9 cellular contexts compared by ENCODE assay signal in genomic region chr1:212669102-212669501, GRCh38. TPM values are rescaled to one million over a fixed set of nuclear protein-coding genes. Genes with fewer than 3 reads are reported as not detected.
DNase-seq lines count a peak whose midpoint lies in the region; ATAC-seq and TF ChIP-seq lines count a peak whose summit lies in the region.
"Had no signal": no experiment of that assay in that cellular context is flagged by ENCODE, and none has a peak within 500 bp of the region (broad histone marks: within the 10 kb centered on the region; RNA-seq: fewer than 3 reads in every experiment).

No MANE protein-coding gene starts in this region.

- H3K27ac ChIP-seq in SK-N-SH (ENCODE audit: low read depth in 2 of 2, low read length in 1 of 2) (peak overlapping the region; percentile 95 to 99; a peak in 2 of 4 replicates), caudate nucleus (ENCODE audit: low read depth, low read length) (no peak overlapping the region)

- H3K36me3 ChIP-seq in BJ (ENCODE audit: control insufficient read depth, insufficient read depth, low read length) (no peaks in the 10 kb centered on the region), SK-N-SH (replicated peaks in 1 of 2; ENCODE audit: control insufficient read depth in 1 of 2, insufficient read depth in 2 of 2, low read length in 1 of 2) (no peaks in the 10 kb centered on the region)
- H3K36me3 ChIP-seq: uterus had no signal

- no peaks in the 10 kb centered on the region for H3K79me2 ChIP-seq in SK-N-SH (ENCODE audit: insufficient read depth)

- H3K9ac ChIP-seq in SK-N-SH = no peak overlapping the region

- no peaks in the 10 kb centered on the region for H4K20me1 ChIP-seq in SK-N-SH (ENCODE audit: insufficient read depth)

- WGBS in SK-N-SH (ENCODE audit: low lambda C conversion rate) = 95% methylated on average over 2 of the region's 2 CpGs

- no peaks in the 10 kb centered on the region for H3K9me2 ChIP-seq in SK-N-SH

- POLR2A ChIA-PET in BJ (lab: Charles Lee) = no interaction called here
- POLR2A ChIA-PET in SK-N-SH (lab: Yijun Ruan, JAX) = interaction anchor here (3.6 kb wide), 1 partner anchor 60 kb away, joined by 41 read pairs; the partner anchor contains the start of gene ATF3

- H3K4me1 ChIP-seq in SK-N-SH (ENCODE audit: control insufficient read depth in 1 of 2, insufficient read depth in 2 of 2, low read depth in 1 of 2, low read length in 1 of 2) = peaks cover 29 to 51% of the 10 kb centered on the region in 2 experiments

- peaks cover 21% of the 10 kb centered on the region for H3F3A ChIP-seq in SK-N-SH (replicated peaks; ENCODE audit: insufficient read depth)

- CTCF ChIA-PET in BJ (lab: Yijun Ruan, JAX) (interaction anchor here (0.7 to 2.7 kb wide), 4 partner anchors 9 to 192 kb away, joined by 3 to 14 read pairs (median 3); no protein-coding TSS in a partner anchor), SK-N-SH (lab: Yijun Ruan, JAX) (interaction anchor here (0.8 to 6.0 kb wide), 8 partner anchors 8 to 191 kb away, joined by 3 to 51 read pairs (median 4); partner anchors contain the start of gene ATF3)

- no peak for ATAC-seq in HG02798 (IDR thresholded peaks at IDR 0.05; ENCODE audit: poor library complexity, unreplicated experiment)

- no peak for TF ChIP-seq EP300 in SK-N-SH (IDR thresholded peaks at IDR 0.05; ENCODE audit: borderline replicate concordance in 1 of 2, low read depth in 1 of 2, low read length in 1 of 2)

- TF ChIP-seq CTCF in BJ (IDR thresholded peaks at IDR 0.05; ENCODE audit: insufficient read depth, low read depth, low read length) (peak; percentile 38; the same call in 1 of the 2 replicates), SK-N-SH (IDR thresholded peaks at IDR 0.05) (peak; percentile 56)

- DNase-seq in BJ (ENCODE audit: low read depth) = no peak
- peak; percentile 22 for DNase-seq in HCEC 1CT
- peak; percentile 65 for DNase-seq in SK-N-SH
- peak; percentile 32 for DNase-seq in iris pigment epithelial cell (ENCODE audit: low read depth)
- no peak for DNase-seq in NCI-H128 (lab: John Stamatoyannopoulos, UW; ENCODE audit: unreplicated experiment)
- no peak for DNase-seq in stimulated activated CD4-positive, alpha-beta T cell treated with anti-CD3 and anti-CD28 coated beads, Interleukin-12 subunit alpha, Interleukin-12 subunit beta, amount 100 ng/mL, for 4 hours
- DNase-seq in caudate nucleus (lab: John Stamatoyannopoulos, UW) = no peak
- DNase-seq: uterus had no signal

- no peak overlapping the region for H2AFZ ChIP-seq in SK-N-SH (ENCODE audit: low read depth)

- no peak overlapping the region for H3K4me3 ChIP-seq in BJ (ENCODE audit: low read depth, low read length)
- no peak overlapping the region for H3K4me3 ChIP-seq in SK-N-SH (ENCODE audit: low read depth in 2 of 2, low read length in 1 of 2)
- H3K4me3 ChIP-seq: uterus had no signal

- H3K27me3 ChIP-seq in BJ (ENCODE audit: control insufficient read depth, insufficient read depth, low read length) (peaks cover 2% of the 10 kb centered on the region; the same call in 1 of the 2 replicates), SK-N-SH (ENCODE audit: insufficient read depth) (no peaks in the 10 kb centered on the region)
- H3K27me3 ChIP-seq: uterus had no signal

- no peaks in the 10 kb centered on the region for H3K9me3 ChIP-seq in SK-N-SH
- H3K9me3 ChIP-seq: uterus had no signal

- H3K4me2 ChIP-seq in SK-N-SH = no peak overlapping the region

- TF ChIP-seq RAD21 in SK-N-SH (IDR thresholded peaks at IDR 0.05; ENCODE audit: low read length) = peak; percentile 70

TF ChIP-seq in SK-N-SH, 30 proteins besides CTCF, POLR2A, EP300 and RAD21:
- TF ChIP-seq SMC3 (IDR thresholded peaks at IDR 0.05; ENCODE audit: low read depth, low read length) (peak; percentile 42), REST (IDR thresholded peaks at IDR 0.05; ENCODE audit: low read depth, low read length) (no peak)

RNA-seq across cellular contexts. Expression of gene BATF3, which starts 30.5 kb away (rescaled TPM):
- polyA plus RNA-seq in BJ (2011; rRNA removed) (1.5 and 1.7 TPM in 2 replicates), SK-N-SH (2012; rRNA removed) (0.76 and 0.86 TPM in 2 replicates)
- polyA minus RNA-seq in BJ (2011; rRNA and poly(A)+ RNA removed) = 0.90 and 1.1 TPM in 2 replicates
- polyA plus RNA-seq in SK-N-SH (2012; cell fraction: cytosol; rRNA removed) = 0.50 and 0.68 TPM in 2 replicates
- 2.2 and 2.4 TPM in 2 replicates for polyA plus RNA-seq in SK-N-SH (2012; cell fraction: nucleus; rRNA removed)

Comparison
In these comparisons a context has a peak if more than half of its experiments do, and no peak if none do; other contexts are left out.
1. DNase-seq: peak in HCEC 1CT (single experiment), SK-N-SH (single experiment) and iris pigment epithelial cell (single experiment); none in BJ (single experiment), NCI-H128 (single experiment), stimulated activated CD4-positive, alpha-beta T cell treated with anti-CD3 and anti-CD28 coated beads, Interleukin-12 subunit alpha, Interleukin-12 subunit beta, amount 100 ng/mL, for 4 hours (single experiment) and caudate nucleus (0 of 61).